ENCODE assay signal across 1 cellular context in genomic region chr20:62816031-62816878, GRCh38.
TF ChIP-seq lines count a peak whose summit lies in the region.

No MANE protein-coding gene starts in this region.

TF ChIP-seq in HepG2, 621 proteins besides CTCF, POLR2A, EP300 and RAD21 (continued from another document and continues in another):
- TF ChIP-seq ZNF275 (CRISPR knock-in tag; IDR thresholded peaks at IDR 0.05; ENCODE audit: borderline replicate concordance) (0 out of 2 replicates have a peak, but pooled peaks have one; percentile 19), SOX6 (IDR thresholded peaks at IDR 0.05) (no peak), SOX6 (CRISPR knock-in tag; IDR thresholded peaks at IDR 0.05) (no peak), ZNF501 (CRISPR knock-in tag; IDR thresholded peaks at IDR 0.05) (no peak), BCLAF1 (IDR thresholded peaks at IDR 0.05) (no peak), ETS1 (CRISPR knock-in tag; IDR thresholded peaks at IDR 0.05) (no peak), ZNF569 (CRISPR knock-in tag; IDR thresholded peaks at IDR 0.05; ENCODE audit: borderline replicate concordance) (no peak), HNF4A (CRISPR knock-in tag; IDR thresholded peaks at IDR 0.05) (no peak), REST (IDR thresholded peaks at IDR 0.05; ENCODE audit: borderline replicate concordance in 1 of 2, low read depth in 1 of 2, low read length in 2 of 2) (no peak; a peak in 1 of 4 replicates), ZNF34 (CRISPR knock-in tag; IDR thresholded peaks at IDR 0.05; ENCODE audit: borderline replicate concordance) (no peak), ZNF232 (CRISPR knock-in tag; IDR thresholded peaks at IDR 0.05; ENCODE audit: borderline replicate concordance) (0 out of 2 replicates have a peak, but pooled peaks have one; percentile 14), ZBTB42 (CRISPR knock-in tag; IDR thresholded peaks at IDR 0.05) (no peak), DR1 (CRISPR knock-in tag; IDR thresholded peaks at IDR 0.05) (no peak; the same call in 1 of the 2 replicates), ZNF816 (CRISPR knock-in tag; IDR thresholded peaks at IDR 0.05; ENCODE audit: borderline replicate concordance) (no peak), ZNF564 (CRISPR knock-in tag; IDR thresholded peaks at IDR 0.05) (no peak), ZNF44 (CRISPR knock-in tag; IDR thresholded peaks at IDR 0.05) (no peak), ARID5B (CRISPR knock-in tag; IDR thresholded peaks at IDR 0.05) (no peak), CEBPB (IDR thresholded peaks at IDR 0.05; ENCODE audit: borderline replicate concordance, low read depth, low read length) (no peak), ATAD3A (CRISPR knock-in tag; IDR thresholded peaks at IDR 0.05) (no peak), KLF6 (CRISPR knock-in tag; IDR thresholded peaks at IDR 0.05) (0 out of 2 replicates have a peak, but pooled peaks have one; percentile 27), CBX1 (IDR thresholded peaks at IDR 0.05; ENCODE audit: low read depth) (no peak), ZXDC (CRISPR knock-in tag; IDR thresholded peaks at IDR 0.05) (0 out of 2 replicates have a peak, but pooled peaks have one; percentile 2), KDM2A (CRISPR knock-in tag; IDR thresholded peaks at IDR 0.05; ENCODE audit: borderline replicate concordance, low read depth) (no peak; the same call in 1 of the 2 replicates), ZNF253 (CRISPR knock-in tag; IDR thresholded peaks at IDR 0.05; ENCODE audit: borderline replicate concordance) (no peak), RFX5 (IDR thresholded peaks at IDR 0.05; ENCODE audit: low read depth, low read length) (no peak), RBM22 (optimal IDR thresholded peaks at IDR 0.05; ENCODE audit: low read length) (no peak), MXD3 (CRISPR knock-in tag; IDR thresholded peaks at IDR 0.05) (0 out of 2 replicates have a peak, but pooled peaks have one; percentile 31), HOXA5 (CRISPR knock-in tag; IDR thresholded peaks at IDR 0.05) (no peak; the same call in 1 of the 2 replicates), NPAS2 (CRISPR knock-in tag; IDR thresholded peaks at IDR 0.05; ENCODE audit: borderline replicate concordance) (no peak), FLYWCH1 (CRISPR knock-in tag; IDR thresholded peaks at IDR 0.05) (no peak), TBX3 (IDR thresholded peaks at IDR 0.05; ENCODE audit: borderline replicate concordance) (no peak), MEIS1 (CRISPR knock-in tag; IDR thresholded peaks at IDR 0.05; ENCODE audit: borderline replicate concordance) (no peak), ZNF577 (CRISPR knock-in tag; IDR thresholded peaks at IDR 0.05; ENCODE audit: borderline replicate concordance, low read depth) (no peak), ZNF124 (CRISPR knock-in tag; IDR thresholded peaks at IDR 0.05) (no peak), POLR2G (IDR thresholded peaks at IDR 0.05; ENCODE audit: low read depth, low read length) (no peak), ZFAT (CRISPR knock-in tag; conservative IDR thresholded peaks at IDR 0.05) (no peak), HMG20B (CRISPR knock-in tag; conservative IDR thresholded peaks at IDR 0.05) (no peak), RFXANK (CRISPR knock-in tag; IDR thresholded peaks at IDR 0.05) (no peak), ZBTB26 (CRISPR knock-in tag; IDR thresholded peaks at IDR 0.05; ENCODE audit: borderline replicate concordance) (no peak), SATB2 (CRISPR knock-in tag; IDR thresholded peaks at IDR 0.05) (no peak), ZNF557 (CRISPR knock-in tag; IDR thresholded peaks at IDR 0.05) (no peak), ZNF496 (CRISPR knock-in tag; IDR thresholded peaks at IDR 0.05; ENCODE audit: insufficient replicate concordance) (no peak), AGO1 (IDR thresholded peaks at IDR 0.05; ENCODE audit: low read depth, low read length, poor library complexity, severe bottlenecking) (no peak), ZNF558 (CRISPR knock-in tag; IDR thresholded peaks at IDR 0.05; ENCODE audit: borderline replicate concordance) (no peak; the same call in 1 of the 2 replicates), HMG20A (CRISPR knock-in tag; IDR thresholded peaks at IDR 0.05; ENCODE audit: borderline replicate concordance) (no peak), WIZ (CRISPR knock-in tag; IDR thresholded peaks at IDR 0.05) (no peak), LCORL (IDR thresholded peaks at IDR 0.05) (no peak), LCORL (CRISPR knock-in tag; IDR thresholded peaks at IDR 0.05) (no peak; the same call in 1 of the 2 replicates), ZNF780A (CRISPR knock-in tag; IDR thresholded peaks at IDR 0.05) (no peak), GATAD1 (CRISPR knock-in tag; IDR thresholded peaks at IDR 0.05) (no peak), ZNF563 (CRISPR knock-in tag; IDR thresholded peaks at IDR 0.05) (no peak), ZNF160 (CRISPR knock-in tag; IDR thresholded peaks at IDR 0.05) (no peak), GABPB1 (CRISPR knock-in tag; IDR thresholded peaks at IDR 0.05) (peak; percentile 33; the same call in 1 of the 2 replicates)
